ENCODE assay signal across 15 cellular contexts in the genomic region with DNA sequence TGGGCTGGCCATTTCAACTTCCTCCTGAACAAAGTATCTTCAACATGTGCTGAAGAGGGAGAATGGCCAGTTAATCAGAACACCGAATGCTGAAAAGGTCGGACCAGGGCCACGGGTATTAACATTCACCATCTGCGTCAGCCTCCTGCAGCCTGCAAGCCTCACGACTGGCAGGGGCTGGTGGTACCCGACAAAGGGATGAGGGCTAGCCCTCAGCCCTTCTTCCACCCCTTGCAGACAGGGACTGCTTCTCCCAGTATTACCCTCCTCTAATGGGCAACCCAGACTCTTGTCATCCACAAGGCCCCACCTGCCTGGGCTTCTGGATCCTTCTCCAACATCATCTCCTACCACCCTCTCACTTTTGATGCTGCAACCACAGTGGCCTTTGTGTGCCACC.
DNase-seq lines count a peak whose midpoint lies in the region; ATAC-seq, FAIRE-seq and TF ChIP-seq lines count a peak whose summit lies in the region.
"Had no signal": no experiment of that assay in that cellular context is flagged by ENCODE, and none has a peak within 500 bp of the region (broad histone marks: within the 10 kb centered on the region; RNA-seq: fewer than 3 reads in every experiment).

No MANE protein-coding gene starts in this region.

- H3K9me3 ChIP-seq in OCI-LY3 (ENCODE audit: insufficient read depth, low read length), result no peaks in the 10 kb centered on the region
- H3K9me3 ChIP-seq: A549, Caco-2 had no signal

- TF ChIP-seq CTCF in OCI-LY3 (IDR thresholded peaks at IDR 0.05; ENCODE audit: low read depth, low read length) (no peak), bronchial epithelial cell (IDR thresholded peaks at IDR 0.05; ENCODE audit: insufficient read depth, low read length, severe bottlenecking) (no peak)

- no peak for ATAC-seq in GM18858 (IDR thresholded peaks at IDR 0.05; ENCODE audit: unreplicated experiment)
- no peak for ATAC-seq in HG03045 (IDR thresholded peaks at IDR 0.05; ENCODE audit: unreplicated experiment)
- ATAC-seq: A549 had no signal

- no peak overlapping the region for H3K9ac ChIP-seq in OCI-LY3 (ENCODE audit: low read length)

- H4K20me1 ChIP-seq in OCI-LY3 (ENCODE audit: insufficient read depth, low read length), result no peaks in the 10 kb centered on the region

- H3K4me1 ChIP-seq in OCI-LY3 (ENCODE audit: low read length), result no peaks in the 10 kb centered on the region

- H3K4me3 ChIP-seq in OCI-LY3 (ENCODE audit: low read length), result no peak overlapping the region
- H3K4me3 ChIP-seq in bronchial epithelial cell (ENCODE audit: low read depth, low read length), result no peak overlapping the region
- H3K4me3 ChIP-seq: A549 had no signal

- peak; percentile 23 for FAIRE-seq in bronchial epithelial cell (lab: Jason Lieb, UNC)
- peak; percentile 42 for FAIRE-seq in urothelium cell line (lab: Jason Lieb, UNC)
- FAIRE-seq: A549, GM12892, GM19239 had no signal

- H3K36me3 ChIP-seq in OCI-LY3 (replicated peaks; ENCODE audit: low read depth, low read length), result no peaks in the 10 kb centered on the region
- no peaks in the 10 kb centered on the region for H3K36me3 ChIP-seq in bronchial epithelial cell (ENCODE audit: control insufficient read depth, insufficient read depth, low read length)

- H3K27me3 ChIP-seq in OCI-LY3 (ENCODE audit: low read depth, low read length), result no peaks in the 10 kb centered on the region
- H3K27me3 ChIP-seq in bronchial epithelial cell (ENCODE audit: control insufficient read depth, insufficient read depth, low read length), result peaks cover 11% of the 10 kb centered on the region

- H2AFZ ChIP-seq in OCI-LY3 (ENCODE audit: low read depth, low read length), result no peak overlapping the region

- DNase-seq in bronchial epithelial cell (ENCODE audit: low read depth), result no peak
- DNase-seq in mesenteric fat pad (ENCODE audit: low spot score), result peak; percentile 51
- no peak for DNase-seq in urothelium cell line (ENCODE audit: low spot score)
- DNase-seq in NCI-H128 (lab: John Stamatoyannopoulos, UW; ENCODE audit: unreplicated experiment), result no peak
- DNase-seq: Caco-2; CD8-positive, alpha-beta memory T cell; DND-41; GDM1; HCEC 1CT had no signal

- no peak overlapping the region for H3K27ac ChIP-seq in OCI-LY3 (ENCODE audit: low read length)
- H3K27ac ChIP-seq: A549 had no signal

- H3K79me2 ChIP-seq in OCI-LY3 (ENCODE audit: low read length), result no peaks in the 10 kb centered on the region

- 0 out of 2 replicates have a peak overlapping the region, but pooled peaks have one; percentile 28 for H3K4me2 ChIP-seq in OCI-LY3 (ENCODE audit: low read length)
- H3K4me2 ChIP-seq: A549 had no signal
